In the genomic region with DNA sequence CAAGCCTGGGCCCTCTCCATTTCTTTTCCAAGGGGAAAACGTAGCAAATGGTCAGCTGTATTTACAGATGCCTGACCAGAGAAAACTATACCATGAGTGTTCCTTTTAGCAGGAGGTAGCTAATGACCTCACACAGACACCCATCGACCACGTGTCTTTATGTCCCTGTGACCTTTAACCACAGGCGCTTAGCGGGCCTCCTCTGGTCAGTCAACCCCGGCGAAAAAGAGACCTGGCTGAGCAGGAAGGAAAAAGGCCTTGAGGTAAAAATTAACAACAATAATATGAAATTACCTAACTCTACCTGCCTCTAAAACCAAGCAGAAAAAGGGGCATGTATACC, we compare ENCODE assay signal across 1 cellular context.
TF ChIP-seq lines count a peak whose summit lies in the region.

No MANE protein-coding gene starts in this region.

TF ChIP-seq in liver, 16 proteins besides CTCF, POLR2A, EP300 and RAD21 (continued from another document):
- TF ChIP-seq, protein P1, sequence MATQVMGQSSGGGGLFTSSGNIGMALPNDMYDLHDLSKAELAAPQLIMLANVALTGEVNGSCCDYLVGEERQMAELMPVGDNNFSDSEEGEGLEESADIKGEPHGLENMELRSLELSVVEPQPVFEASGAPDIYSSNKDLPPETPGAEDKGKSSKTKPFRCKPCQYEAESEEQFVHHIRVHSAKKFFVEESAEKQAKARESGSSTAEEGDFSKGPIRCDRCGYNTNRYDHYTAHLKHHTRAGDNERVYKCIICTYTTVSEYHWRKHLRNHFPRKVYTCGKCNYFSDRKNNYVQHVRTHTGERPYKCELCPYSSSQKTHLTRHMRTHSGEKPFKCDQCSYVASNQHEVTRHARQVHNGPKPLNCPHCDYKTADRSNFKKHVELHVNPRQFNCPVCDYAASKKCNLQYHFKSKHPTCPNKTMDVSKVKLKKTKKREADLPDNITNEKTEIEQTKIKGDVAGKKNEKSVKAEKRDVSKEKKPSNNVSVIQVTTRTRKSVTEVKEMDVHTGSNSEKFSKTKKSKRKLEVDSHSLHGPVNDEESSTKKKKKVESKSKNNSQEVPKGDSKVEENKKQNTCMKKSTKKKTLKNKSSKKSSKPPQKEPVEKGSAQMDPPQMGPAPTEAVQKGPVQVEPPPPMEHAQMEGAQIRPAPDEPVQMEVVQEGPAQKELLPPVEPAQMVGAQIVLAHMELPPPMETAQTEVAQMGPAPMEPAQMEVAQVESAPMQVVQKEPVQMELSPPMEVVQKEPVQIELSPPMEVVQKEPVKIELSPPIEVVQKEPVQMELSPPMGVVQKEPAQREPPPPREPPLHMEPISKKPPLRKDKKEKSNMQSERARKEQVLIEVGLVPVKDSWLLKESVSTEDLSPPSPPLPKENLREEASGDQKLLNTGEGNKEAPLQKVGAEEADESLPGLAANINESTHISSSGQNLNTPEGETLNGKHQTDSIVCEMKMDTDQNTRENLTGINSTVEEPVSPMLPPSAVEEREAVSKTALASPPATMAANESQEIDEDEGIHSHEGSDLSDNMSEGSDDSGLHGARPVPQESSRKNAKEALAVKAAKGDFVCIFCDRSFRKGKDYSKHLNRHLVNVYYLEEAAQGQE (IDR thresholded peaks at IDR 0.05): no peak
- TF ChIP-seq NR2F2 (IDR thresholded peaks at IDR 0.05) (peak; percentile 45), FOXA2 (IDR thresholded peaks at IDR 0.05) (no peak), FOXA1 (IDR thresholded peaks at IDR 0.05) (no peak)
- TF ChIP-seq, protein P2, sequence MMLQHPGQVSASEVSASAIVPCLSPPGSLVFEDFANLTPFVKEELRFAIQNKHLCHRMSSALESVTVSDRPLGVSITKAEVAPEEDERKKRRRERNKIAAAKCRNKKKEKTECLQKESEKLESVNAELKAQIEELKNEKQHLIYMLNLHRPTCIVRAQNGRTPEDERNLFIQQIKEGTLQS (IDR thresholded peaks at IDR 0.05): no peak
TF ChIP-seq in liver: peak in this region for 6.
